8 cellular contexts compared by ENCODE assay signal in the genomic region with DNA sequence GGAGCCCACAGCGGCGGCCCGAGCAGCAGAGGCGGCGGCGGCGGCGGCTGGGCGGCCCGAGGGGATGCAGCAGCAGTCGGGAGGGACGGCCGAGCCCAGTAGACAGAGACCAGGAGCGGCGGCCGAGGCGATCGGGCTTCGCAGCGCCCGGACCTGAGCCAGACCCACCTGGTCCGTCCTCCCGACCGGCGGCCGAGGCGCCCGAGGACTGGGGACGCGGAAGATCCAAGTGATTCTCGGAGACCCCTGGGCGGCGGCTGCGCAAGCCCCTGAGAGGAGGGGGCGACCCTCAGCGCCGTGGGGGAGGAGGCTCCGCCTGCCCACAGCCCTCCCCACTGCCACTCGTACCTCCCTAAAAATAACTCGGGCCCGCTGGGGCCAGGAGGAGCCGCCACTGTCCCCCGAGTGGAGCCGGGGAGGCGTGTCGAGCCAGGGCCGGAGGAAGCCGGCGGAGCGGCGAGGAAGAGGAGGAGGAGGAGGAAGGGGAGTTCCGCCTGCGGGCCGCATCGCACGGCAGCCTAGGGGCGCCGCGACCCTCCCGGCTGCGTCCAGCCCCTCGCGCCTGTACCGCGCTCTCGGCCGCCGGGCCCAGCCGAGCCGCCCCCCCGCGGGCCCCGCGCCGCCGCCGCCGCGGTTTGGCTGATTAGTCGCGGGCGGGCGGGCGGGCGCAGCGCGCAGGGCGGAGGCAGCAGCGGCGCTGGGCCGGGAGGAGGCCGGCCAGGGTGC. TPM values are rescaled to one million over a fixed set of nuclear protein-coding genes. Genes with fewer than 3 reads are reported as not detected.
A peak's percentile ranks its signal among the peaks of the same experiment; 100 is the strongest.
DNase-seq lines count a peak whose midpoint lies in the region; ATAC-seq and TF ChIP-seq lines count a peak whose summit lies in the region.

No MANE protein-coding gene starts in this region.

- 0% methylated on average over 30 to 92 of the region's 92 CpGs for WGBS in ovary, 3 donors

- H3K4me1 Mint-ChIP-seq in activated naive CD8-positive, alpha-beta T cell (ENCODE audit: low read depth), result peaks cover 52% of the 10 kb centered on the region

- no peaks in the 10 kb centered on the region for H3K27me3 Mint-ChIP-seq in activated naive CD8-positive, alpha-beta T cell

- no peaks in the 10 kb centered on the region for H3K36me3 ChIP-seq in SJCRH30
- no peaks in the 10 kb centered on the region for H3K36me3 ChIP-seq in ovary

- TF ChIP-seq CTCF in ovary (IDR thresholded peaks at IDR 0.05), result no peak

- TF ChIP-seq POLR2A in ovary (IDR thresholded peaks at IDR 0.05), result peak; percentile 23

- H3K27ac ChIP-seq in SJCRH30 (peak overlapping the region; percentile 97), ovary (peak overlapping the region; percentile 91)

- intact Hi-C loops in Right ventricle myocardium inferior (cut with DNase I) (loop anchor here (2.0 to 10.0 kb wide), 4 partner anchors 54 to 241 kb away; no protein-coding TSS in a partner anchor), ovary (cut with DNase I) (loop anchor here in 1 of 4 donors (10.0 kb wide), 1 partner anchor 71 kb away; no protein-coding TSS in a partner anchor)

- no peak for TF ChIP-seq EP300 in ovary (IDR thresholded peaks at IDR 0.05)

- H3K36me3 Mint-ChIP-seq in activated naive CD8-positive, alpha-beta T cell, result no peaks in the 10 kb centered on the region

- DNase-seq in AG08395 (ENCODE audit: low spot score) (peak; percentile 50), SJCRH30 (peak; percentile 32 to 49), Right ventricle myocardium inferior (ENCODE audit: missing footprints) (peak; percentile 88), ovary (peak; percentile 38 to 65 (median 61)), NK-92 (lab: John Stamatoyannopoulos, UW; ENCODE audit: unreplicated experiment) (no peak)

- H3K4me1 ChIP-seq in SJCRH30 (peaks cover 3% of the 10 kb centered on the region; the same call in 1 of the 2 replicates), ovary (ENCODE audit: insufficient read depth) (peaks cover 9% of the 10 kb centered on the region)

- H3K9me3 Mint-ChIP-seq in activated naive CD8-positive, alpha-beta T cell (ENCODE audit: low read depth), result no peaks in the 10 kb centered on the region

- peak overlapping the region; percentile 53 for H3K4me3 Mint-ChIP-seq in activated naive CD8-positive, alpha-beta T cell

- H3K27ac Mint-ChIP-seq in activated naive CD8-positive, alpha-beta T cell, result no peak overlapping the region

- no peaks in the 10 kb centered on the region for H3K27me3 ChIP-seq in SJCRH30
- H3K27me3 ChIP-seq in ovary, result no peaks in the 10 kb centered on the region

- H3K4me3 ChIP-seq in SJCRH30, result peak overlapping the region; percentile 98
- H3K4me3 ChIP-seq in ovary, result peak overlapping the region; percentile 72

- no peaks in the 10 kb centered on the region for H3K9me3 ChIP-seq in SJCRH30 (replicated peaks)
- H3K9me3 ChIP-seq in ovary, result no peaks in the 10 kb centered on the region

- ATAC-seq in GM18873 (IDR thresholded peaks at IDR 0.05; ENCODE audit: low FRiP score, unreplicated experiment), result peak; percentile 25
- ATAC-seq in HG03097 (IDR thresholded peaks at IDR 0.05; ENCODE audit: low FRiP score, unreplicated experiment), result peak; percentile 24
- ATAC-seq in Right ventricle myocardium inferior, result peak; percentile 37

RNA-seq across cellular contexts. Expression of gene RAPGEF2, which starts 0.7 kb away (rescaled TPM):
- 17.9 and 18.5 TPM in 2 replicates for total RNA-seq in SJCRH30 (2014; rRNA removed; shearing (Covaris generic))
- total RNA-seq in Right ventricle myocardium inferior (42.8 TPM), ovary (10 to 100 TPM; 22.4 to 46.5 (median 25.4) TPM)
- polyA plus RNA-seq in ovary, result 10 to 100 TPM; 11.5 to 26.1 TPM
